ENCODE assay signal across 10 cellular contexts in the genomic region with DNA sequence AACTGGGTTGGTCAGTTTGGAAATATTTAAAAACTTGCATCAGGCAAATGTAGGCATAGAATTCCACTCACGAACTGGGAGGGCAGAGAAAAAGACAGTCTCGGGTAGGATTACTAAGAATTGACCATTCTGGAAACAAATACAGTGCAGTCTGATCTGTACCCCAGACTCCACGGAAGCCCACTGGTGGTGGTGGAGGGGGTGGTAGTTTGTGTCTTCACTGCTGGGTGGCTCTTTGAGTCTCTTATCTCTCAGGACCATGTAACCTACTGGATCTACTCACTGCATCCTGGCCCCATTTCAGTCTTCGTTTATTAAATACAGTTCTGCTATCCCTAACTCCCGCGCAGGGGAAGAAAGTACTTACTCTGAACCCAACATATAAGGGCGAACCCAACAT. TPM values are rescaled to one million over a fixed set of nuclear protein-coding genes. Genes with fewer than 3 reads are reported as not detected.
DNase-seq lines count a peak whose midpoint lies in the region; ATAC-seq and TF ChIP-seq lines count a peak whose summit lies in the region.
"Had no signal": no experiment of that assay in that cellular context is flagged by ENCODE, and none has a peak within 500 bp of the region (broad histone marks: within the 10 kb centered on the region; RNA-seq: fewer than 3 reads in every experiment).

No MANE protein-coding gene starts in this region.

- CTCF ChIA-PET in Caco-2 (lab: Charles Lee): interaction anchor here (1.3 to 2.0 kb wide), 7 partner anchors 27 to 101 kb away, joined by 4 to 31 read pairs (median 13); no protein-coding TSS in a partner anchor

- H3K27ac Mint-ChIP-seq in Caco-2 (ENCODE audit: unreplicated experiment): no peak overlapping the region
- H3K27ac Mint-ChIP-seq: dendritic cell treated with granulocyte-macrophage colony-stimulating factor and Interleukin-4, amounts not matched to agents 40 ng/mL and 50 ng/mL, for 4 days; IgD-negative memory B cell had no signal

- H4K20me1 ChIP-seq in MM.1S (ENCODE audit: insufficient read depth, low read length): no peaks in the 10 kb centered on the region

- DNase-seq in Caco-2 (no peak), MM.1S (no peak), fibroblast of peridontal ligament (ENCODE audit: extremely low read depth) (peak; percentile 36), retina (peak; percentile 13), NCI-H1417 (lab: John Stamatoyannopoulos, UW) (no peak), HK-2 (ENCODE audit: unreplicated experiment) (no peak), hepatic stellate cell (ENCODE audit: low spot score) (no peak)

- no peak overlapping the region for H3K27ac ChIP-seq in MM.1S (ENCODE audit: low read length)

- no TSS peak for BruUV-seq in Caco-2 (replicated peaks; lab: Mats Ljungman, UMichigan)

- ATAC-seq in HG02852 (IDR thresholded peaks at IDR 0.05; ENCODE audit: unreplicated experiment): no peak

- 0 out of 2 replicates have a peak, but pooled peaks cover 4% of the 10 kb centered on the region for H3K79me2 ChIP-seq in MM.1S (ENCODE audit: low read length)

- H3K4me3 ChIP-seq in Caco-2 (ENCODE audit: low read depth, low read length) (peak overlapping the region; percentile 76), MM.1S (ENCODE audit: low read length) (no peak overlapping the region; the same call in 1 of the 2 replicates)

- H3K36me3 Mint-ChIP-seq in Caco-2 (ENCODE audit: insufficient read depth, unreplicated experiment): no peaks in the 10 kb centered on the region

- POLR2A ChIA-PET in Caco-2 (lab: Charles Lee): interaction anchor here (0.9 to 8.2 kb wide), 3 partner anchors 15 to 61 kb away, joined by 4 to 749 read pairs (median 23); no protein-coding TSS in a partner anchor

- H3K27me3 ChIP-seq in Caco-2 (replicated peaks; ENCODE audit: control insufficient read depth, insufficient read depth, low read length): no peaks in the 10 kb centered on the region
- no peaks in the 10 kb centered on the region for H3K27me3 ChIP-seq in MM.1S (replicated peaks; ENCODE audit: insufficient read depth, low read length)

- no peaks in the 10 kb centered on the region for H3K27me3 Mint-ChIP-seq in Caco-2 (ENCODE audit: insufficient read depth, unreplicated experiment)
- H3K27me3 Mint-ChIP-seq: dendritic cell treated with granulocyte-macrophage colony-stimulating factor and Interleukin-4, amounts not matched to agents 40 ng/mL and 50 ng/mL, for 4 days; IgD-negative memory B cell had no signal

- no peaks in the 10 kb centered on the region for H3K9me3 ChIP-seq in Caco-2
- H3K9me3 ChIP-seq in MM.1S (replicated peaks; ENCODE audit: insufficient read depth, low read length): no peaks in the 10 kb centered on the region

- H3K36me3 ChIP-seq in Caco-2 (ENCODE audit: control insufficient read depth, insufficient read depth, low read length) (peaks cover 10% of the 10 kb centered on the region; the same call in 1 of the 2 replicates), MM.1S (replicated peaks; ENCODE audit: insufficient read depth, low read length) (no peaks in the 10 kb centered on the region)

- H3F3A ChIP-seq in MM.1S (ENCODE audit: insufficient read depth, low read length): no peaks in the 10 kb centered on the region

- no peak overlapping the region for H3K4me3 Mint-ChIP-seq in Caco-2 (ENCODE audit: unreplicated experiment)
- H3K4me3 Mint-ChIP-seq: dendritic cell treated with granulocyte-macrophage colony-stimulating factor and Interleukin-4, amounts not matched to agents 40 ng/mL and 50 ng/mL, for 4 days; IgD-negative memory B cell had no signal

- no peaks in the 10 kb centered on the region for H3K9me2 ChIP-seq in MM.1S (replicated peaks; ENCODE audit: insufficient read depth, low read length)

- H2AFZ ChIP-seq in MM.1S (ENCODE audit: low read length): no peak overlapping the region

- peaks cover 31% of the 10 kb centered on the region for H3K4me1 Mint-ChIP-seq in Caco-2 (ENCODE audit: low read depth, unreplicated experiment)

- no peak for TF ChIP-seq CTCF in Caco-2 (IDR thresholded peaks at IDR 0.05; ENCODE audit: insufficient read depth in 1 of 2, low read depth in 1 of 2, low read length in 1 of 2, severe bottlenecking in 1 of 2, unreplicated experiment in 1 of 2)
- TF ChIP-seq CTCF in MM.1S (IDR thresholded peaks at IDR 0.05; ENCODE audit: low read length): no peak

- intact Hi-C loops in Caco-2 (cut with micrococcal nuclease; ENCODE audit: unreplicated experiment): no loop called here

- H3K9ac ChIP-seq in MM.1S (ENCODE audit: low read length): no peak overlapping the region

- H3K9me3 Mint-ChIP-seq in Caco-2 (ENCODE audit: unreplicated experiment): no peaks in the 10 kb centered on the region
- H3K9me3 Mint-ChIP-seq: dendritic cell treated with granulocyte-macrophage colony-stimulating factor and Interleukin-4, amounts not matched to agents 40 ng/mL and 50 ng/mL, for 4 days; IgD-negative memory B cell had no signal

- peaks cover 43% of the 10 kb centered on the region for H3K4me1 ChIP-seq in Caco-2
- peaks cover 13% of the 10 kb centered on the region for H3K4me1 ChIP-seq in MM.1S (ENCODE audit: low read length)

- peak overlapping the region; percentile 70; the same call in 1 of the 2 replicates for H3K4me2 ChIP-seq in MM.1S (ENCODE audit: low read depth, low read length)

RNA-seq across cellular contexts. Expression of gene SLC2A3, which starts 1.8 kb away (rescaled TPM):
- 2,966 and 3,303 TPM in 2 replicates for total RNA-seq in Caco-2 (2022)

Comparison
In these comparisons a context has a peak if more than half of its experiments do, and no peak if none do; other contexts are left out.
1. DNase-seq: peak in fibroblast of peridontal ligament (single experiment) and retina (single experiment); none in Caco-2 (0 of 2), MM.1S (single experiment), NCI-H1417 (0 of 3), HK-2 (single experiment) and hepatic stellate cell (single experiment).